ENCODE assay signal across 1 cellular context in genomic region chr11:71153005-71153395, GRCh38.
TF ChIP-seq lines count a peak whose summit lies in the region.

No MANE protein-coding gene starts in this region.

TF ChIP-seq in GM23338, 12 proteins besides CTCF, POLR2A, EP300 and RAD21 (continued from another document):
- TF ChIP-seq ZNF114 (CRISPR knock-in tag; IDR thresholded peaks at IDR 0.05), result no peak
- TF ChIP-seq CREB1 (CRISPR knock-in tag; IDR thresholded peaks at IDR 0.05; ENCODE audit: low read depth), result no peak
- TF ChIP-seq POLR2AphosphoS5 (IDR thresholded peaks at IDR 0.05; ENCODE audit: low read depth), result no peak
- no peak for TF ChIP-seq EZH2phosphoT487 (IDR thresholded peaks at IDR 0.05; ENCODE audit: unreplicated experiment)
- TF ChIP-seq ZNF462 (CRISPR knock-in tag; IDR thresholded peaks at IDR 0.05), result no peak
- no peak for TF ChIP-seq ZNF331 (CRISPR knock-in tag; IDR thresholded peaks at IDR 0.05; ENCODE audit: low read depth)
- TF ChIP-seq JUNB (IDR thresholded peaks at IDR 0.05; ENCODE audit: unreplicated experiment), result no peak
- TF ChIP-seq STAT1 (IDR thresholded peaks at IDR 0.05; ENCODE audit: unreplicated experiment), result no peak
- TF ChIP-seq NANOG (IDR thresholded peaks at IDR 0.05; ENCODE audit: borderline replicate concordance), result no peak
- TF ChIP-seq EZH2 (IDR thresholded peaks at IDR 0.05; ENCODE audit: low read depth, unreplicated experiment), result no peak
